Comparison of ENCODE assay signal across 8 cellular contexts in genomic region chr2:238202326-238203103, GRCh38. TPM values are rescaled to one million over a fixed set of nuclear protein-coding genes. Genes with fewer than 3 reads are reported as not detected.
DNase-seq lines count a peak whose midpoint lies in the region; ATAC-seq and TF ChIP-seq lines count a peak whose summit lies in the region.

No MANE protein-coding gene starts in this region.

- peak overlapping the region; percentile 90 to 91 for H3K27ac Mint-ChIP-seq in effector memory CD8-positive, alpha-beta T cell
- H3K27ac Mint-ChIP-seq in natural killer cell = peak overlapping the region; percentile 85 to 88

- TF ChIP-seq CTCF in GM13976 (IDR thresholded peaks at IDR 0.05; ENCODE audit: borderline replicate concordance, control extremely low read depth, extremely low read depth, insufficient read depth, missing control alignments) = no peak
- TF ChIP-seq CTCF in natural killer cell (IDR thresholded peaks at IDR 0.05) = no peak

- H3K4me3 Mint-ChIP-seq in effector memory CD8-positive, alpha-beta T cell = peak overlapping the region; percentile 85
- H3K4me3 Mint-ChIP-seq in natural killer cell = peak overlapping the region; percentile 89

- H3K27me3 ChIP-seq in ACC112 (ENCODE audit: insufficient read depth, low read length) (peaks cover 4% of the 10 kb centered on the region; the same call in 1 of the 2 replicates), SJSA1 (replicated peaks) (no peaks in the 10 kb centered on the region)

- H2AFZ ChIP-seq in ACC112 (ENCODE audit: low read length, unreplicated experiment) = peak overlapping the region; percentile 92

- H3K4me3 ChIP-seq in ACC112 (ENCODE audit: low read depth, low read length) (peak overlapping the region; percentile 91), SJSA1 (peak overlapping the region; percentile 100)

- no peak for ATAC-seq in effector memory CD8-positive, alpha-beta T cell (replicated peaks)
- ATAC-seq in natural killer cell (no peak), HG02642 (IDR thresholded peaks at IDR 0.05; ENCODE audit: poor library complexity, unreplicated experiment) (no peak), GM19395 (IDR thresholded peaks at IDR 0.05; ENCODE audit: unreplicated experiment) (no peak)

- H3K79me2 ChIP-seq in ACC112 (ENCODE audit: control insufficient read depth, insufficient read depth, low read length, unreplicated experiment) = peaks cover 59% of the 10 kb centered on the region

- intact Hi-C loops in natural killer cell (cut with micrococcal nuclease) = loop anchor here (1.0 to 5.0 kb wide), 3 partner anchors 17 to 140 kb away; partner anchors contain the start of gene SCLY

- in situ Hi-C loops in GM13976 (cut with MboI; ENCODE audit: low sequenced_read_pairs, unreplicated experiment) = no loop called here

- H3K27ac ChIP-seq in ACC112 (ENCODE audit: low read depth, low read length) = peak overlapping the region; percentile 54; the same call in 1 of the 2 replicates
- peak overlapping the region; percentile 62 for H3K27ac ChIP-seq in SJSA1

- H3K9me3 ChIP-seq in SJSA1 (replicated peaks) = peaks cover 4% of the 10 kb centered on the region; the same call in 1 of the 2 replicates

- peaks cover 38 to 47% of the 10 kb centered on the region in 2 donors for H3K4me1 Mint-ChIP-seq in effector memory CD8-positive, alpha-beta T cell (ENCODE audit: low read depth in 2 of 2)
- peaks cover 52 to 61% of the 10 kb centered on the region in 2 donors for H3K4me1 Mint-ChIP-seq in natural killer cell

- no peaks in the 10 kb centered on the region for H3K36me3 ChIP-seq in ACC112 (ENCODE audit: insufficient read depth, low read length)
- peaks cover 27% of the 10 kb centered on the region for H3K36me3 ChIP-seq in SJSA1

- H3K36me3 Mint-ChIP-seq in effector memory CD8-positive, alpha-beta T cell (ENCODE audit: insufficient read depth) = peaks cover 11% of the 10 kb centered on the region
- H3K36me3 Mint-ChIP-seq in natural killer cell = no peaks in the 10 kb centered on the region

- DNase-seq in GM13976 (ENCODE audit: low spot score) = peak; percentile 39
- peak in 1 of 2 experiments; percentile 23 for DNase-seq in SJSA1 (ENCODE audit: low read depth in 1 of 2, low spot score in 2 of 2)
- DNase-seq in effector memory CD8-positive, alpha-beta T cell = peak in 1 of 3 experiments; percentile 10
- no peak for DNase-seq in natural killer cell
- DNase-seq in Kasumi-1 (lab: John Stamatoyannopoulos, UW) = no peak

- no peaks in the 10 kb centered on the region for H3K9me3 Mint-ChIP-seq in effector memory CD8-positive, alpha-beta T cell
- no peaks in the 10 kb centered on the region for H3K9me3 Mint-ChIP-seq in natural killer cell

- H3K4me1 ChIP-seq in ACC112 (ENCODE audit: control insufficient read depth, insufficient read depth, low read length, unreplicated experiment) (peaks cover 22% of the 10 kb centered on the region), SJSA1 (replicated peaks) (peaks cover 17% of the 10 kb centered on the region)

- no peaks in the 10 kb centered on the region for H3K27me3 Mint-ChIP-seq in effector memory CD8-positive, alpha-beta T cell
- H3K27me3 Mint-ChIP-seq in natural killer cell (ENCODE audit: low read depth in 2 of 2) = no peaks in the 10 kb centered on the region

RNA-seq across cellular contexts. Expression of gene ILKAP, which starts 1.0 kb away (rescaled TPM):
- total RNA-seq in SJSA1 (2014; rRNA removed; shearing (Covaris generic)) = 14.5 and 20.2 TPM in 2 replicates
- 100 to 1,000 TPM; 146 to 200 (median 183) TPM for total RNA-seq in natural killer cell

RNA-seq across cellular contexts. Expression of gene HES6, which starts 37.3 kb away (rescaled TPM):
- 13.8 and 31.7 TPM in 2 replicates for total RNA-seq in SJSA1 (2014; rRNA removed; shearing (Covaris generic))
- total RNA-seq in natural killer cell = 10 to 100 TPM; 11.3 to 15.4 (median 13.5) TPM

RNA-seq across cellular contexts. Expression of gene ERFE, which starts 43.7 kb away (rescaled TPM):
- 8.4 and 14.9 TPM in 2 replicates for total RNA-seq in SJSA1 (2014; rRNA removed; shearing (Covaris generic))
- 1 to 10 TPM in 2 of 3 donors, under 1 TPM in 1; 0.33 to 4.8 (median 4.3) TPM for total RNA-seq in natural killer cell
